ENCODE assay signal across 8 cellular contexts in genomic region chr11:21511835-21512440, GRCh38.
A peak's percentile ranks its signal among the peaks of the same experiment; 100 is the strongest.
DNase-seq lines count a peak whose midpoint lies in the region; ATAC-seq, FAIRE-seq and TF ChIP-seq lines count a peak whose summit lies in the region.

No MANE protein-coding gene starts in this region.

- intact Hi-C loops in A673 (cut with micrococcal nuclease; ENCODE audit: unreplicated experiment) (loop anchor here (2.0 to 5.0 kb wide), 3 partner anchors 369 to 865 kb away; no protein-coding TSS in a partner anchor), prostate gland (cut with DNase I) (no loop called here)

- WGBS in prostate gland, result 42% methylated on average over 2 of the region's 2 CpGs

- TF ChIP-seq POLR2A in GM12891 (IDR thresholded peaks at IDR 0.05; ENCODE audit: low read depth, low read length) (no peak), prostate gland (IDR thresholded peaks at IDR 0.05) (no peak)

- CTCF ChIA-PET in A673 (lab: Charles Lee), result interaction anchor here (0.6 to 0.7 kb wide), 2 partner anchors 125 to 427 kb away, joined by 3 read pairs; no protein-coding TSS in a partner anchor

- TF ChIP-seq CTCF in A673 (conservative IDR thresholded peaks at IDR 0.05; ENCODE audit: low read depth, low read length) (peak; percentile 82), fibroblast of villous mesenchyme (IDR thresholded peaks at IDR 0.05; ENCODE audit: insufficient read depth, low read depth, low read length) (no peak), prostate gland (IDR thresholded peaks at IDR 0.05) (peak in 3 of 4 experiments; percentile 17 to 39 (median 19)), coronary artery (IDR thresholded peaks at IDR 0.05) (no peak)

- H3K4me1 ChIP-seq in A673 (ENCODE audit: insufficient read depth, low read length, poor library complexity, severe bottlenecking) (no peaks in the 10 kb centered on the region), prostate gland (replicated peaks) (no peaks in the 10 kb centered on the region)

- POLR2A ChIA-PET in A673 (lab: Charles Lee; ENCODE audit: low non-redundant PET), result no interaction called here

- ATAC-seq in HG02798 (IDR thresholded peaks at IDR 0.05; ENCODE audit: poor library complexity, unreplicated experiment), result peak; percentile 87

- peak; percentile 85 for DNase-seq in A673 (ENCODE audit: low spot score)
- peak; percentile 3 for DNase-seq in GM12891 (ENCODE audit: insufficient read length, low spot score)
- peak; percentile 71 for DNase-seq in NCI-H1105 (lab: John Stamatoyannopoulos, UW)
- peak; percentile 65 for DNase-seq in SW480 (ENCODE audit: low spot score)
- DNase-seq in fibroblast of villous mesenchyme (ENCODE audit: low read depth), result peak; percentile 1
- peak; percentile 31 for DNase-seq in prostate gland (ENCODE audit: low spot score)
- no peak for DNase-seq in coronary artery (ENCODE audit: low spot score)

- H3K36me3 ChIP-seq in A673 (ENCODE audit: insufficient read depth, low read length, poor library complexity, severe bottlenecking) (no peaks in the 10 kb centered on the region), prostate gland (no peaks in the 10 kb centered on the region)

- peak; percentile 93 for FAIRE-seq in GM12891 (lab: Jason Lieb, UNC)

- H3K27ac ChIP-seq in A673 (ENCODE audit: low read depth, low read length, poor library complexity, severe bottlenecking), result no peak overlapping the region
- H3K27ac ChIP-seq in prostate gland, result no peak overlapping the region
- H3K27ac ChIP-seq in coronary artery, result no peak overlapping the region

- H3K9me3 ChIP-seq in A673 (ENCODE audit: low read depth, low read length, poor library complexity, severe bottlenecking) (no peaks in the 10 kb centered on the region), prostate gland (no peaks in the 10 kb centered on the region)

- no peak overlapping the region for H3K4me3 ChIP-seq in A673 (ENCODE audit: low read depth, low read length, poor library complexity, severe bottlenecking)
- H3K4me3 ChIP-seq in fibroblast of villous mesenchyme (ENCODE audit: low read depth, low read length), result no peak overlapping the region
- H3K4me3 ChIP-seq in prostate gland, result no peak overlapping the region
- no peak overlapping the region for H3K4me3 ChIP-seq in coronary artery

- no peaks in the 10 kb centered on the region for H3K27me3 ChIP-seq in A673 (replicated peaks; ENCODE audit: insufficient read depth, low read depth, low read length, poor library complexity)
- no peaks in the 10 kb centered on the region for H3K27me3 ChIP-seq in prostate gland (replicated peaks; ENCODE audit: insufficient read depth)

- no TSS peak for BruUV-seq in A673 (replicated peaks; lab: Mats Ljungman, UMichigan)

TF ChIP-seq in GM12891, 5 proteins besides CTCF, POLR2A, EP300 and RAD21:
- TF ChIP-seq POU2F2 (IDR thresholded peaks at IDR 0.05; ENCODE audit: low read depth, low read length), result no peak
- TF ChIP-seq TAF1 (IDR thresholded peaks at IDR 0.05; ENCODE audit: low read depth, low read length), result no peak
- TF ChIP-seq PAX5 (IDR thresholded peaks at IDR 0.05; ENCODE audit: insufficient read depth, low read length, severe bottlenecking), result no peak

Comparison
In these comparisons a context has a peak if more than half of its experiments do, and no peak if none do; other contexts are left out.
1. CTCF ChIP-seq: peak in A673 (single experiment) and prostate gland (3 of 4); none in fibroblast of villous mesenchyme (single experiment) and coronary artery (single experiment).